11 cellular contexts compared by ENCODE assay signal in the genomic region with DNA sequence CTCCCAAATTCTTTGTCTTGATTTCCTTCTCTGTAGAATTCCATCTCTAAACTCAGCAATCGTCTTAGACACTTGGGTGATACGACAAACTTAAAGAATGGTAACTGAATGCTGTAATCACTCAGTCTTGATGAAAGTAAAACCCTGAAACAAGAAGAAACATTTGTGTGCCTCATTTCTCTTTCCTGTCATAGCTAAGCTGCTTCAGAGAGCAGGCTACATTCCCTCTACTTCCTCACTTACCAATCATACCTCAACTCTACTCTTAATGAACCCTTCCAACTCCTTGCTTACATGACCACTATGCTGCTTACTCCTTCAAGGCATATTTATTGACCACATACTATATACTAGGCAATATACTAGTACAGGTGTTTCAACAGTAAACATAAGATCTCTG. TPM values are rescaled to one million over a fixed set of nuclear protein-coding genes. Genes with fewer than 3 reads are reported as not detected.
DNase-seq lines count a peak whose midpoint lies in the region; ATAC-seq and TF ChIP-seq lines count a peak whose summit lies in the region.
"Had no signal": no experiment of that assay in that cellular context is flagged by ENCODE, and none has a peak within 500 bp of the region (broad histone marks: within the 10 kb centered on the region; RNA-seq: fewer than 3 reads in every experiment).

No MANE protein-coding gene starts in this region.

- H3K4me1 ChIP-seq in vagina: peaks cover 89% of the 10 kb centered on the region

- H3K4me3 Mint-ChIP-seq in activated naive CD4-positive, alpha-beta T cell treated with anti-CD3 and anti-CD28 coated beads, Interleukin-2, amount 50 U/mL, for 24 hours: peak overlapping the region; percentile 74
- H3K4me3 Mint-ChIP-seq in activated naive CD8-positive, alpha-beta T cell treated with anti-CD3 and anti-CD28 coated beads, Interleukin-2, amount 10 ng/mL, durations not matched to agents 7 days and 5 days: peak overlapping the region; percentile 8

- POLR2A ChIA-PET in activated naive CD8-positive, alpha-beta T cell treated with anti-CD3 and anti-CD28 coated beads, Interleukin-2, amount 10 ng/mL, durations not matched to agents 7 days and 5 days (lab: Charles Lee): no interaction called here

- no peak overlapping the region for H3K27ac ChIP-seq in vagina

- TF ChIP-seq POLR2A in vagina (IDR thresholded peaks at IDR 0.05): no peak

- intact Hi-C loops in vagina (cut with DNase I): no loop called here

- peaks cover 73% of the 10 kb centered on the region for H3K4me1 Mint-ChIP-seq in activated naive CD4-positive, alpha-beta T cell treated with anti-CD3 and anti-CD28 coated beads, Interleukin-2, amount 50 U/mL, for 24 hours
- H3K4me1 Mint-ChIP-seq in activated naive CD8-positive, alpha-beta T cell treated with anti-CD3 and anti-CD28 coated beads, Interleukin-2, amount 10 ng/mL, durations not matched to agents 7 days and 5 days: peaks cover 43% of the 10 kb centered on the region

- H3K36me3 ChIP-seq in vagina: no peaks in the 10 kb centered on the region

- H3K27ac Mint-ChIP-seq in activated naive CD4-positive, alpha-beta T cell treated with anti-CD3 and anti-CD28 coated beads, Interleukin-2, amount 50 U/mL, for 24 hours: peak overlapping the region; percentile 97
- peak overlapping the region; percentile 64 for H3K27ac Mint-ChIP-seq in activated naive CD8-positive, alpha-beta T cell treated with anti-CD3 and anti-CD28 coated beads, Interleukin-2, amount 10 ng/mL, durations not matched to agents 7 days and 5 days

- no peaks in the 10 kb centered on the region for H3K9me3 ChIP-seq in vagina

- H3K36me3 Mint-ChIP-seq in activated naive CD4-positive, alpha-beta T cell treated with anti-CD3 and anti-CD28 coated beads, Interleukin-2, amount 50 U/mL, for 24 hours: peaks cover 19% of the 10 kb centered on the region
- peaks cover 15% of the 10 kb centered on the region for H3K36me3 Mint-ChIP-seq in activated naive CD8-positive, alpha-beta T cell treated with anti-CD3 and anti-CD28 coated beads, Interleukin-2, amount 10 ng/mL, durations not matched to agents 7 days and 5 days

- no peaks in the 10 kb centered on the region for H3K27me3 ChIP-seq in vagina
- H3K27me3 ChIP-seq: BLaER1 treated with 17β-estradiol and CSF1 and Interleukin-3, amounts not matched to agents 10 nM and 100 nM had no signal

- DNase-seq in activated naive CD4-positive, alpha-beta T cell treated with anti-CD3 and anti-CD28 coated beads, Interleukin-2, amount 50 U/mL, for 16 hours: no peak
- DNase-seq in activated naive CD8-positive, alpha-beta T cell treated with anti-CD3 and anti-CD28 coated beads, Interleukin-2, amount 10 ng/mL, durations not matched to agents 7 days and 5 days: no peak
- DNase-seq in vagina (ENCODE audit: extremely low spot score in 2 of 2) (no peak), putamen (ENCODE audit: low spot score) (no peak), ACHN (no peak)
- DNase-seq: H7, NCI-H1105 had no signal

- H3K4me3 ChIP-seq in vagina: no peak overlapping the region
- H3K4me3 ChIP-seq: BLaER1 treated with 17β-estradiol and CSF1 and Interleukin-3, amounts not matched to agents 10 nM and 100 nM had no signal

- H3K9me3 Mint-ChIP-seq in activated naive CD4-positive, alpha-beta T cell treated with anti-CD3 and anti-CD28 coated beads, Interleukin-2, amount 50 U/mL, for 24 hours: no peaks in the 10 kb centered on the region
- no peaks in the 10 kb centered on the region for H3K9me3 Mint-ChIP-seq in activated naive CD8-positive, alpha-beta T cell treated with anti-CD3 and anti-CD28 coated beads, Interleukin-2, amount 10 ng/mL, durations not matched to agents 7 days and 5 days

- ATAC-seq in HG02759 (IDR thresholded peaks at IDR 0.05; ENCODE audit: unreplicated experiment) (peak; percentile 27), HG03521 (IDR thresholded peaks at IDR 0.05; ENCODE audit: unreplicated experiment) (no peak)
- ATAC-seq in activated naive CD8-positive, alpha-beta T cell treated with anti-CD3 and anti-CD28 coated beads, Interleukin-2, amount 10 ng/mL, durations not matched to agents 7 days and 5 days (ENCODE audit: low read depth): no peak

- H3K27me3 Mint-ChIP-seq in activated naive CD4-positive, alpha-beta T cell treated with anti-CD3 and anti-CD28 coated beads, Interleukin-2, amount 50 U/mL, for 24 hours: no peaks in the 10 kb centered on the region
- no peaks in the 10 kb centered on the region for H3K27me3 Mint-ChIP-seq in activated naive CD8-positive, alpha-beta T cell treated with anti-CD3 and anti-CD28 coated beads, Interleukin-2, amount 10 ng/mL, durations not matched to agents 7 days and 5 days

- in situ Hi-C loops in ACHN (cut with HindIII; ENCODE audit: low pct_ligation_motif_present, low pct_unique_long_range_greater_than_20kb, low sequenced_read_pairs): no loop called here

- no peak for TF ChIP-seq CTCF in vagina (IDR thresholded peaks at IDR 0.05)

RNA-seq across cellular contexts. Expression of gene MAP4K5, which starts 8.3 kb away (rescaled TPM):
- total RNA-seq in activated naive CD8-positive, alpha-beta T cell treated with anti-CD3 and anti-CD28 coated beads, Interleukin-2, amount 10 ng/mL, durations not matched to agents 7 days and 5 days: 10 to 100 TPM; 40.1 to 46.1 TPM
- 158 TPM for total RNA-seq in vagina

RNA-seq across cellular contexts. Expression of gene ATL1, which starts 35.9 kb away (rescaled TPM):
- 1 to 10 TPM; 1.5 TPM for total RNA-seq in activated naive CD8-positive, alpha-beta T cell treated with anti-CD3 and anti-CD28 coated beads, Interleukin-2, amount 10 ng/mL, durations not matched to agents 7 days and 5 days
- total RNA-seq in vagina: 6.9 TPM
